Comparison of ENCODE assay signal across 23 cellular contexts in the genomic region with DNA sequence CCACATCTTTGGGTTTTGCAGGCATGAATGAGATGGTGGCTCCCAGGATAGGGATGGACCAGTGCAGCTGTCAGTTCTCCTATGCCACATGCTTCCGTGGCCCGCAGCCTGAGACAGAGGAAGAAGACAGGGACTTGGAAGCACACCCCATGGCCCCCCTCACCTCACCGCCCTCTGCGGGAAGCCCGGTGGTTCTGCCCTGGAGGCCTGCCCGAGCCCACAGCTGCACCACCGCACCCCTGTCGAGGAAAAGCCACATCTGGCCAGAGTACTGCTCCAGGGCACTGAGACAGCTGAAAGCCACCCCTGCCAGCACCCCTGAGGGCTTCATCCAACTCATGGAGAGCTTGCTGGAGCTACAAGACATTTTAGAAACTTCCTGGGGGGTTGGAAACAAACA.
"Had no signal": no experiment of that assay in that cellular context is flagged by ENCODE, and none has a peak within 500 bp of the region (broad histone marks: within the 10 kb centered on the region; RNA-seq: fewer than 3 reads in every experiment).

No MANE protein-coding gene starts in this region.

- H3K27me3 ChIP-seq: body of pancreas, esophagus squamous epithelium, ovary, suprapubic skin, transverse colon had no signal

- H3K27me3 Mint-ChIP-seq: activated B cell treated with CpG ODN at 0.5 μM for 24 hours; activated CD4-positive, alpha-beta memory T cell treated with anti-CD3 and anti-CD28 coated beads for 36 hours; activated naive CD8-positive, alpha-beta T cell treated with anti-CD3 and anti-CD28 coated beads, Interleukin-2, amount 10 ng/mL, durations not matched to agents 7 days and 5 days; naive thymus-derived CD8-positive, alpha-beta T cell; stimulated activated naive CD8-positive, alpha-beta T cell treated with anti-CD3 and anti-CD28 coated beads, Interleukin-15, Interleukin-2, amounts not matched to agents 100 ng/mL and 50 ng/mL, for 24 hours had no signal

- ATAC-seq: activated CD8-positive, alpha-beta memory T cell treated with anti-CD3 and anti-CD28 coated beads, Interleukin-2, amount 10 ng/mL, durations not matched to agents 7 days and 5 days; body of pancreas; effector memory CD8-positive, alpha-beta T cell; mucosa of descending colon; naive thymus-derived CD8-positive, alpha-beta T cell had no signal

- H3K9me3 ChIP-seq: body of pancreas, esophagus squamous epithelium, mucosa of descending colon, ovary, suprapubic skin, transverse colon had no signal

- H3K27ac Mint-ChIP-seq: activated B cell treated with CpG ODN at 0.5 μM for 24 hours; activated CD4-positive, alpha-beta memory T cell treated with anti-CD3 and anti-CD28 coated beads for 36 hours; activated CD8-positive, alpha-beta memory T cell treated with anti-CD3 and anti-CD28 coated beads, Interleukin-2, amount 10 ng/mL, durations not matched to agents 7 days and 5 days; activated naive CD8-positive, alpha-beta T cell treated with anti-CD3 and anti-CD28 coated beads, Interleukin-2, amount 10 ng/mL, durations not matched to agents 7 days and 5 days; activated T-helper 2 cell treated with anti-CD3 and anti-CD28 coated beads, Interferon-gamma antibody, Interleukin-2, Interleukin-4, amounts not matched to agents 10 μg/mL and 5 μg/mL and 100 μg/mL, durations not matched to agents 14 hours and 24 hours and 36 hours; effector memory CD8-positive, alpha-beta T cell; naive thymus-derived CD8-positive, alpha-beta T cell; stimulated activated naive CD8-positive, alpha-beta T cell treated with anti-CD3 and anti-CD28 coated beads, Interleukin-15, Interleukin-2, amounts not matched to agents 100 ng/mL and 50 ng/mL, for 24 hours had no signal

- H3K36me3 Mint-ChIP-seq: activated CD4-positive, alpha-beta memory T cell treated with anti-CD3 and anti-CD28 coated beads for 36 hours; activated CD8-positive, alpha-beta memory T cell treated with anti-CD3 and anti-CD28 coated beads, Interleukin-2, amount 10 ng/mL, durations not matched to agents 7 days and 5 days; activated naive CD8-positive, alpha-beta T cell treated with anti-CD3 and anti-CD28 coated beads, Interleukin-2, amount 10 ng/mL, durations not matched to agents 7 days and 5 days; naive thymus-derived CD8-positive, alpha-beta T cell had no signal

- H3K4me3 ChIP-seq: body of pancreas, esophagus squamous epithelium, mucosa of descending colon, ovary, skin epidermis, suprapubic skin, transverse colon had no signal

- H3K27ac ChIP-seq: body of pancreas, esophagus squamous epithelium, ovary, skin epidermis, suprapubic skin, transverse colon had no signal

- H3K4me3 Mint-ChIP-seq: activated B cell treated with CpG ODN at 0.5 μM for 24 hours; activated CD4-positive, alpha-beta memory T cell treated with anti-CD3 and anti-CD28 coated beads for 36 hours; activated CD8-positive, alpha-beta memory T cell treated with anti-CD3 and anti-CD28 coated beads, Interleukin-2, amount 10 ng/mL, durations not matched to agents 7 days and 5 days; activated naive CD8-positive, alpha-beta T cell treated with anti-CD3 and anti-CD28 coated beads, Interleukin-2, amount 10 ng/mL, durations not matched to agents 7 days and 5 days; effector memory CD8-positive, alpha-beta T cell; naive thymus-derived CD8-positive, alpha-beta T cell; stimulated activated naive CD8-positive, alpha-beta T cell treated with anti-CD3 and anti-CD28 coated beads, Interleukin-15, Interleukin-2, amounts not matched to agents 100 ng/mL and 50 ng/mL, for 24 hours had no signal

- H3K4me1 ChIP-seq: body of pancreas, esophagus squamous epithelium, suprapubic skin, transverse colon had no signal

- DNase-seq: activated B cell treated with CpG ODN at 0.5 μM for 24 hours; activated CD4-positive, alpha-beta memory T cell treated with anti-CD3 and anti-CD28 coated beads for 36 hours; activated CD4-positive, alpha-beta T cell treated with anti-CD3 and anti-CD28 coated beads for 4 hours; activated CD8-positive, alpha-beta memory T cell treated with anti-CD3 and anti-CD28 coated beads, Interleukin-2, amount 10 ng/mL, durations not matched to agents 7 days and 5 days; activated naive CD4-positive, alpha-beta T cell treated with Interleukin-2 at 50 U/mL for 16 hours; activated naive CD8-positive, alpha-beta T cell treated with anti-CD3 and anti-CD28 coated beads, Interleukin-2, amount 10 ng/mL, durations not matched to agents 7 days and 5 days; activated T-cell treated with anti-CD3 and anti-CD28 coated beads, Interleukin-2, amount 50 U/mL, for 1 hour; amygdala; body of pancreas; effector memory CD8-positive, alpha-beta T cell; esophagus squamous epithelium; mesenchymal stem cell; mucosa of descending colon; naive thymus-derived CD8-positive, alpha-beta T cell; ovary; stimulated activated CD4-positive, alpha-beta T cell treated with anti-CD3 and anti-CD28 coated beads, Interleukin-15, amount 100 ng/mL, for 24 hours; stimulated activated CD4-positive, alpha-beta T cell treated with anti-CD3 and anti-CD28 coated beads, Interleukin-2, amount 100 ng/mL, for 48 hours; SW 1271; transverse colon had no signal

- H3K9me3 Mint-ChIP-seq: activated B cell treated with CpG ODN at 0.5 μM for 24 hours; activated CD4-positive, alpha-beta memory T cell treated with anti-CD3 and anti-CD28 coated beads for 36 hours; activated naive CD8-positive, alpha-beta T cell treated with anti-CD3 and anti-CD28 coated beads, Interleukin-2, amount 10 ng/mL, durations not matched to agents 7 days and 5 days; activated T-helper 2 cell treated with anti-CD3 and anti-CD28 coated beads, Interferon-gamma antibody, Interleukin-2, Interleukin-4, amounts not matched to agents 10 μg/mL and 5 μg/mL and 100 μg/mL, durations not matched to agents 14 hours and 24 hours and 36 hours; effector memory CD8-positive, alpha-beta T cell; naive thymus-derived CD8-positive, alpha-beta T cell; stimulated activated naive CD8-positive, alpha-beta T cell treated with anti-CD3 and anti-CD28 coated beads, Interleukin-15, Interleukin-2, amounts not matched to agents 100 ng/mL and 50 ng/mL, for 24 hours had no signal

- H3K4me1 Mint-ChIP-seq: activated B cell treated with CpG ODN at 0.5 μM for 24 hours; activated CD8-positive, alpha-beta memory T cell treated with anti-CD3 and anti-CD28 coated beads, Interleukin-2, amount 10 ng/mL, durations not matched to agents 7 days and 5 days; activated naive CD8-positive, alpha-beta T cell treated with anti-CD3 and anti-CD28 coated beads, Interleukin-2, amount 10 ng/mL, durations not matched to agents 7 days and 5 days had no signal

- H3K36me3 ChIP-seq: esophagus squamous epithelium, ovary, suprapubic skin, transverse colon had no signal
